22 cellular contexts compared by ENCODE assay signal in genomic region chr2:222888716-222889115, GRCh38.
"Had no signal": no experiment of that assay in that cellular context is flagged by ENCODE, and none has a peak within 500 bp of the region (broad histone marks: within the 10 kb centered on the region; RNA-seq: fewer than 3 reads in every experiment).

No MANE protein-coding gene starts in this region.

- H3K36me3 ChIP-seq: esophagus muscularis mucosa, heart right ventricle, left lung, prostate gland, right atrium auricular region, thoracic aorta, tibial nerve had no signal

- H3K27ac Mint-ChIP-seq: effector memory CD8-positive, alpha-beta T cell; naive thymus-derived CD8-positive, alpha-beta T cell; stimulated activated effector memory CD8-positive, alpha-beta T cell treated with anti-CD3 and anti-CD28 coated beads, Interleukin-12 subunit alpha, Interleukin-12 subunit beta, amount 100 ng/mL, for 72 hours had no signal

- H3K27me3 ChIP-seq: esophagus muscularis mucosa, foreskin keratinocyte, heart right ventricle, left lung, right atrium auricular region, tibial nerve, upper lobe of left lung had no signal

- H3K4me3 Mint-ChIP-seq: effector memory CD8-positive, alpha-beta T cell; naive thymus-derived CD8-positive, alpha-beta T cell; nephron progenitor cell; stimulated activated effector memory CD8-positive, alpha-beta T cell treated with anti-CD3 and anti-CD28 coated beads, Interleukin-12 subunit alpha, Interleukin-12 subunit beta, amount 100 ng/mL, for 72 hours had no signal

- H3K27me3 Mint-ChIP-seq: effector memory CD8-positive, alpha-beta T cell; naive thymus-derived CD8-positive, alpha-beta T cell had no signal

- DNase-seq: cortex of kidney; effector memory CD8-positive, alpha-beta T cell; glutamatergic neuron; heart right ventricle; hippocampal formation; left cardiac atrium; left lung; naive thymus-derived CD8-positive, alpha-beta T cell; nephron progenitor cell; nucleus accumbens; stimulated activated CD4-positive, alpha-beta T cell treated with anti-CD3 and anti-CD28 coated beads, Interleukin-2, amount 100 ng/mL, for 24 hours; stimulated activated CD4-positive, alpha-beta T cell treated with anti-CD3 and anti-CD28 coated beads, Interleukin-4, amount 100 ng/mL, for 24 hours; stimulated activated naive CD4-positive, alpha-beta T cell treated with Interleukin-2 at 50 U/mL for 16 hours; upper lobe of left lung had no signal

- H3K4me3 ChIP-seq: esophagus muscularis mucosa, heart right ventricle, left lung, prostate gland, right atrium auricular region, thoracic aorta, tibial nerve, upper lobe of left lung had no signal

- H3K9me3 Mint-ChIP-seq: effector memory CD8-positive, alpha-beta T cell; naive thymus-derived CD8-positive, alpha-beta T cell; stimulated activated effector memory CD8-positive, alpha-beta T cell treated with anti-CD3 and anti-CD28 coated beads, Interleukin-12 subunit alpha, Interleukin-12 subunit beta, amount 100 ng/mL, for 72 hours had no signal

- H3K27ac ChIP-seq: esophagus muscularis mucosa, foreskin keratinocyte, left lung, prostate gland, right atrium auricular region, thoracic aorta, tibial nerve, upper lobe of left lung had no signal

- H3K9me3 ChIP-seq: esophagus muscularis mucosa, heart right ventricle, left lung, prostate gland, right atrium auricular region, thoracic aorta, tibial nerve, upper lobe of left lung had no signal

- ATAC-seq: effector memory CD8-positive, alpha-beta T cell; foreskin keratinocyte; heart right ventricle; left cardiac atrium; left lung; naive thymus-derived CD8-positive, alpha-beta T cell; sciatic nerve; stimulated activated effector memory CD8-positive, alpha-beta T cell treated with anti-CD3 and anti-CD28 coated beads, Interleukin-12 subunit alpha, Interleukin-12 subunit beta, amount 100 ng/mL, for 72 hours had no signal
